ENCODE assay signal across 8 cellular contexts in genomic region chr4:173333658-173334084, GRCh38. TPM values are rescaled to one million over a fixed set of nuclear protein-coding genes. Genes with fewer than 3 reads are reported as not detected.
A peak's percentile ranks its signal among the peaks of the same experiment; 100 is the strongest.
DNase-seq lines count a peak whose midpoint lies in the region; FAIRE-seq and TF ChIP-seq lines count a peak whose summit lies in the region.

No MANE protein-coding gene starts in this region.

- peak overlapping the region; percentile 99 for H3K9ac ChIP-seq in iPS-18a (ENCODE audit: low read length)
- H3K9ac ChIP-seq in skeletal muscle tissue (ENCODE audit: low read depth in 1 of 3, low read length in 3 of 3) = peak overlapping the region; percentile 99

- H3K27ac ChIP-seq in iPS-18a (ENCODE audit: low read length) = peak overlapping the region; percentile 95
- H3K27ac ChIP-seq in skeletal muscle tissue (ENCODE audit: low read depth, low read length) = peak overlapping the region; percentile 99

- H3K9me3 ChIP-seq in iPS-18a (ENCODE audit: control insufficient read depth, low read depth, low read length) = no peaks in the 10 kb centered on the region
- H3K9me3 ChIP-seq in skeletal muscle tissue (ENCODE audit: control insufficient read depth in 3 of 3, low read length in 3 of 3) = no peaks in the 10 kb centered on the region

- POLR2A ChIA-PET in HEK293T (lab: Yijun Ruan, JAX) = interaction anchor here (0.7 to 6.3 kb wide), 25 partner anchors 9 to 950 kb away, joined by 3 to 317 read pairs (median 9); partner anchors contain the start of genes CEP44, FBXO8 and SAP30

- in situ Hi-C loops in astrocyte of the spinal cord (cut with HindIII; ENCODE audit: low sequenced_read_pairs) = no loop called here

- H3K4me3 ChIP-seq in astrocyte of the spinal cord (ENCODE audit: low read depth, low read length) = peak overlapping the region; percentile 98
- H3K4me3 ChIP-seq in iPS-18a (ENCODE audit: low read length) = peak overlapping the region; percentile 72
- H3K4me3 ChIP-seq in skeletal muscle tissue (ENCODE audit: low read length in 3 of 3) = peak overlapping the region; percentile 94 to 98 (median 94)

- peak; percentile 27 for DNase-seq in EL
- peak; percentile 19 for DNase-seq in HEK293T (ENCODE audit: extremely low spot score)
- peak; percentile 39 for DNase-seq in RPMI8226
- peak; percentile 34 for DNase-seq in astrocyte of the spinal cord (ENCODE audit: low read depth, low spot score)
- no peak for DNase-seq in GM19239 (ENCODE audit: insufficient read length, low spot score)
- no peak for DNase-seq in H4 (ENCODE audit: low spot score)

- no peak for FAIRE-seq in GM19239 (lab: Jason Lieb, UNC)

- no peak for TF ChIP-seq CTCF in astrocyte of the spinal cord (IDR thresholded peaks at IDR 0.05; ENCODE audit: low read depth, low read length)

- CTCF ChIA-PET in HEK293T (lab: Yijun Ruan, JAX) = interaction anchor here (0.7 to 1.7 kb wide), 3 partner anchors 24 to 76 kb away, joined by 3 to 4 read pairs (median 3); no protein-coding TSS in a partner anchor

- H3K27me3 ChIP-seq in iPS-18a (ENCODE audit: control insufficient read depth, insufficient read depth, low read length) (no peaks in the 10 kb centered on the region), skeletal muscle tissue (ENCODE audit: control insufficient read depth in 3 of 3, insufficient read depth in 3 of 3, low read length in 3 of 3) (no peaks in the 10 kb centered on the region)

- H3K4me1 ChIP-seq in iPS-18a (ENCODE audit: control insufficient read depth, low read depth, low read length) (peaks cover 17% of the 10 kb centered on the region), skeletal muscle tissue (ENCODE audit: control insufficient read depth in 3 of 3, insufficient read depth in 3 of 3, low read length in 3 of 3) (peaks cover 11 to 14% (median 13%) of the 10 kb centered on the region in 3 donors)

- H3K36me3 ChIP-seq in iPS-18a (ENCODE audit: control insufficient read depth, low read depth, low read length) (peaks cover 42% of the 10 kb centered on the region), skeletal muscle tissue (ENCODE audit: control insufficient read depth in 3 of 3, insufficient read depth in 3 of 3, low read length in 3 of 3) (peaks cover 0 to 19% (median 12%) of the 10 kb centered on the region in 3 donors)

TF ChIP-seq in HEK293T, 16 proteins besides CTCF, POLR2A, EP300 and RAD21:
- TF ChIP-seq LEF1 (IDR thresholded peaks at IDR 0.05; ENCODE audit: borderline replicate concordance) (no peak), NFRKB (IDR thresholded peaks at IDR 0.05) (no peak), SP1 (IDR thresholded peaks at IDR 0.05) (no peak)

RNA-seq across cellular contexts. Expression of gene HMGB2, which starts 0.5 kb away (rescaled TPM):
- total RNA-seq in skeletal muscle tissue = 39.7 TPM
- total RNA-seq in H4 (2014; rRNA removed; shearing (Covaris generic)) = 153 and 219 TPM in 2 replicates

RNA-seq across cellular contexts. Expression of gene SAP30, which starts 37.1 kb away (rescaled TPM):
- total RNA-seq in skeletal muscle tissue = 6.3 TPM
- 27.3 and 34.8 TPM in 2 replicates for total RNA-seq in H4 (2014; rRNA removed; shearing (Covaris generic))

Comparison
In these comparisons a context has a peak if more than half of its experiments do, and no peak if none do; other contexts are left out.
1. DNase-seq: peak in EL (single experiment), HEK293T (single experiment), RPMI8226 (single experiment) and astrocyte of the spinal cord (single experiment); none in GM19239 (single experiment) and H4 (single experiment).
2. Peak in every context shown above with its lines, with median percentiles within 50 percentile points of each other: H3K4me3 ChIP-seq.